Comparison of ENCODE assay signal across 30 cellular contexts in genomic region chr12:86772688-86773087, GRCh38.
A peak's percentile ranks its signal among the peaks of the same experiment; 100 is the strongest.
DNase-seq lines count a peak whose midpoint lies in the region; ATAC-seq and TF ChIP-seq lines count a peak whose summit lies in the region.
"Had no signal": no experiment of that assay in that cellular context is flagged by ENCODE, and none has a peak within 500 bp of the region (broad histone marks: within the 10 kb centered on the region; RNA-seq: fewer than 3 reads in every experiment).

No MANE protein-coding gene starts in this region.

- H3K9me3 ChIP-seq in HCT116 (ENCODE audit: control insufficient read depth in 1 of 2, insufficient read depth in 1 of 2, low read depth in 1 of 2, low read length in 2 of 2): no peaks in the 10 kb centered on the region
- H3K9me3 ChIP-seq: BLaER1 treated with 17β-estradiol and CSF1 and Interleukin-3, amounts not matched to agents 10 nM and 100 nM; upper lobe of right lung had no signal

- peaks cover 2% of the 10 kb centered on the region for H3K9me3 Mint-ChIP-seq in activated naive CD4-positive, alpha-beta T cell treated with anti-CD3 and anti-CD28 coated beads, Interleukin-2, amount 10 ng/mL, durations not matched to agents 7 days and 5 days
- H3K9me3 Mint-ChIP-seq: dendritic cell treated with granulocyte-macrophage colony-stimulating factor and Interleukin-4, amounts not matched to agents 40 ng/mL and 50 ng/mL, for 4 days had no signal

- DNase-seq in HCT116 (ENCODE audit: low read depth, low spot score): no peak
- DNase-seq in RKO (ENCODE audit: low spot score): peak; percentile 54
- DNase-seq in epithelial cell of esophagus (ENCODE audit: low read depth): peak; percentile 79
- DNase-seq in renal cortical epithelial cell (ENCODE audit: low read depth): peak; percentile 51
- no peak for DNase-seq in SKM-1 (lab: John Stamatoyannopoulos, UW; ENCODE audit: unreplicated experiment)
- DNase-seq in activated naive CD4-positive, alpha-beta T cell treated with anti-CD3 and anti-CD28 coated beads, Interleukin-2, amount 10 ng/mL, durations not matched to agents 7 days and 5 days: no peak
- DNase-seq: activated CD4-positive, alpha-beta T cell treated with anti-CD3 and anti-CD28 coated beads, Interleukin-2, amount 50 U/mL, for 1 hour; activated CD8-positive, alpha-beta memory T cell treated with anti-CD3 and anti-CD28 coated beads, Interleukin-2, amount 10 ng/mL, durations not matched to agents 7 days and 5 days; activated naive CD4-positive, alpha-beta T cell; activated T-cell treated with anti-CD3 and anti-CD28 coated beads, Interleukin-2, amount 50 U/mL, for 48 hours; amniotic stem cell; hippocampal formation; Karpas-422; left lung; midbrain; NCI-H1048; NCI-H1694; NCI-H2171 treated with DMSO at 0.1 percent for 48 hours; NCI-H524; NK-92 treated with Interleukin-12 subunit alpha and Interleukin-12 subunit beta, amount 100 ng/mL, for 24 hours; retina; SIG-M5; stimulated activated CD4-positive, alpha-beta T cell treated with anti-CD3 and anti-CD28 coated beads, Interleukin-4, amount 100 ng/mL, for 1 hour; substantia nigra; upper lobe of right lung had no signal

- RAD21 ChIA-PET in HCT116 (lab: Charles Lee; ENCODE audit: low non-redundant PET in 1 of 2, low total read pairs in 2 of 2, uncharacterized antibody in 2 of 2, unreplicated experiment in 2 of 2): no interaction called here

- H3K27me3 ChIP-seq in HCT116 (ENCODE audit: insufficient read depth, low read length): no peaks in the 10 kb centered on the region
- H3K27me3 ChIP-seq: BLaER1 treated with 17β-estradiol and CSF1 and Interleukin-3, amounts not matched to agents 10 nM and 100 nM; left lung; upper lobe of right lung had no signal

- no peaks in the 10 kb centered on the region for H4K20me1 ChIP-seq in HCT116 (ENCODE audit: insufficient read depth)
- H4K20me1 ChIP-seq: BLaER1 treated with 17β-estradiol and CSF1 and Interleukin-3, amounts not matched to agents 10 nM and 100 nM had no signal

- no peak overlapping the region for H3K9ac ChIP-seq in HCT116 (ENCODE audit: low read length)
- H3K9ac ChIP-seq: BLaER1 treated with 17β-estradiol and CSF1 and Interleukin-3, amounts not matched to agents 10 nM and 100 nM had no signal

- no peaks in the 10 kb centered on the region for H3K4me1 Mint-ChIP-seq in activated naive CD4-positive, alpha-beta T cell treated with anti-CD3 and anti-CD28 coated beads, Interleukin-2, amount 10 ng/mL, durations not matched to agents 7 days and 5 days
- H3K4me1 Mint-ChIP-seq: activated CD8-positive, alpha-beta memory T cell treated with anti-CD3 and anti-CD28 coated beads, Interleukin-2, amount 10 ng/mL, durations not matched to agents 7 days and 5 days had no signal

- H3K36me3 ChIP-seq in HCT116 (ENCODE audit: control insufficient read depth in 1 of 2, insufficient read depth in 2 of 2, low read length in 2 of 2): no peaks in the 10 kb centered on the region
- H3K36me3 ChIP-seq: BLaER1 treated with 17β-estradiol and CSF1 and Interleukin-3, amounts not matched to agents 10 nM and 100 nM; left lung; upper lobe of right lung had no signal

- CTCF ChIA-PET in HCT116 (lab: Charles Lee): no interaction called here
- CTCF ChIA-PET in activated naive CD4-positive, alpha-beta T cell treated with anti-CD3 and anti-CD28 coated beads, Interleukin-2, amount 10 ng/mL, durations not matched to agents 7 days and 5 days (lab: Charles Lee): no interaction called here

- no TSS peak for BruUV-seq in HCT116 (replicated peaks; lab: Mats Ljungman, UMichigan)

- H3K27ac ChIP-seq in HCT116 (ENCODE audit: low read depth, low read length): no peak overlapping the region
- H3K27ac ChIP-seq: BLaER1 treated with 17β-estradiol and CSF1 and Interleukin-3, amounts not matched to agents 10 nM and 100 nM; left lung; upper lobe of right lung had no signal

- no peaks in the 10 kb centered on the region for H3K27me3 Mint-ChIP-seq in activated naive CD4-positive, alpha-beta T cell treated with anti-CD3 and anti-CD28 coated beads, Interleukin-2, amount 10 ng/mL, durations not matched to agents 7 days and 5 days
- H3K27me3 Mint-ChIP-seq: activated CD8-positive, alpha-beta memory T cell treated with anti-CD3 and anti-CD28 coated beads, Interleukin-2, amount 10 ng/mL, durations not matched to agents 7 days and 5 days; dendritic cell treated with granulocyte-macrophage colony-stimulating factor and Interleukin-4, amounts not matched to agents 40 ng/mL and 50 ng/mL, for 4 days; natural killer cell treated with Interleukin-12 subunit alpha and Interleukin-12 subunit beta and Interleukin-15 and Interleukin-18, amount 100 ng/mL, for 72 hours had no signal

- no peak overlapping the region for H3K27ac Mint-ChIP-seq in activated naive CD4-positive, alpha-beta T cell treated with anti-CD3 and anti-CD28 coated beads, Interleukin-2, amount 10 ng/mL, durations not matched to agents 7 days and 5 days
- H3K27ac Mint-ChIP-seq: activated CD8-positive, alpha-beta memory T cell treated with anti-CD3 and anti-CD28 coated beads, Interleukin-2, amount 10 ng/mL, durations not matched to agents 7 days and 5 days; dendritic cell treated with granulocyte-macrophage colony-stimulating factor and Interleukin-4, amounts not matched to agents 40 ng/mL and 50 ng/mL, for 4 days; natural killer cell treated with Interleukin-12 subunit alpha and Interleukin-12 subunit beta and Interleukin-15 and Interleukin-18, amount 100 ng/mL, for 72 hours; WTC11 had no signal

- TF ChIP-seq CTCF in HCT116 (IDR thresholded peaks at IDR 0.05 in 2 of 3, conservative IDR thresholded peaks at IDR 0.05 in 1 of 3; ENCODE audit: borderline replicate concordance in 1 of 3, insufficient read depth in 1 of 3, low read depth in 2 of 3, low read length in 2 of 3): no peak
- TF ChIP-seq CTCF in epithelial cell of esophagus (IDR thresholded peaks at IDR 0.05; ENCODE audit: insufficient read depth, low read depth, low read length, missing control alignments): no peak

- intact Hi-C loops in HCT116 (cut with micrococcal nuclease): no loop called here

- TF ChIP-seq RAD21 in HCT116 (IDR thresholded peaks at IDR 0.05; ENCODE audit: low read depth): no peak

- ATAC-seq in HCT116: no peak
- ATAC-seq in GM21528 (IDR thresholded peaks at IDR 0.05; ENCODE audit: low FRiP score, unreplicated experiment): no peak
- ATAC-seq: activated CD8-positive, alpha-beta memory T cell treated with anti-CD3 and anti-CD28 coated beads, Interleukin-2, amount 10 ng/mL, durations not matched to agents 7 days and 5 days; left lung; natural killer cell treated with Interleukin-12 subunit alpha and Interleukin-12 subunit beta and Interleukin-15 and Interleukin-18, amount 100 ng/mL, for 72 hours; upper lobe of right lung; WTC11 had no signal

- POLR2A ChIA-PET in HCT116 (lab: Charles Lee): no interaction called here

- H2AFZ ChIP-seq in HCT116 (ENCODE audit: low read depth, low read length, poor library complexity, severe bottlenecking): peak overlapping the region; percentile 31

- H3K9me2 ChIP-seq in HCT116 (ENCODE audit: insufficient read depth): no peaks in the 10 kb centered on the region

- no peak overlapping the region for H3K4me3 Mint-ChIP-seq in activated naive CD4-positive, alpha-beta T cell treated with anti-CD3 and anti-CD28 coated beads, Interleukin-2, amount 10 ng/mL, durations not matched to agents 7 days and 5 days
- H3K4me3 Mint-ChIP-seq: activated CD8-positive, alpha-beta memory T cell treated with anti-CD3 and anti-CD28 coated beads, Interleukin-2, amount 10 ng/mL, durations not matched to agents 7 days and 5 days; dendritic cell treated with granulocyte-macrophage colony-stimulating factor and Interleukin-4, amounts not matched to agents 40 ng/mL and 50 ng/mL, for 4 days; natural killer cell treated with Interleukin-12 subunit alpha and Interleukin-12 subunit beta and Interleukin-15 and Interleukin-18, amount 100 ng/mL, for 72 hours; WTC11 had no signal

- H3K79me2 ChIP-seq in HCT116 (ENCODE audit: insufficient read depth, low read length): no peaks in the 10 kb centered on the region

- H3K4me3 ChIP-seq in HCT116 (replicated peaks in 1 of 2; ENCODE audit: low read depth in 1 of 2, low read length in 2 of 2) (no peak overlapping the region), epithelial cell of esophagus (ENCODE audit: low read length) (no peak overlapping the region)
- H3K4me3 ChIP-seq: BLaER1 treated with 17β-estradiol and CSF1 and Interleukin-3, amounts not matched to agents 10 nM and 100 nM; left lung; upper lobe of right lung had no signal

- TF ChIP-seq POLR2A in HCT116 (IDR thresholded peaks at IDR 0.05; ENCODE audit: borderline replicate concordance, extremely low read depth, insufficient read depth, insufficient read length): no peak

- no peak overlapping the region for H3K4me2 ChIP-seq in HCT116 (ENCODE audit: low read length)
- H3K4me2 ChIP-seq: BLaER1 treated with 17β-estradiol and CSF1 and Interleukin-3, amounts not matched to agents 10 nM and 100 nM had no signal

- no peaks in the 10 kb centered on the region for H3K36me3 Mint-ChIP-seq in activated naive CD4-positive, alpha-beta T cell treated with anti-CD3 and anti-CD28 coated beads, Interleukin-2, amount 10 ng/mL, durations not matched to agents 7 days and 5 days
- H3K36me3 Mint-ChIP-seq: activated CD8-positive, alpha-beta memory T cell treated with anti-CD3 and anti-CD28 coated beads, Interleukin-2, amount 10 ng/mL, durations not matched to agents 7 days and 5 days; natural killer cell treated with Interleukin-12 subunit alpha and Interleukin-12 subunit beta and Interleukin-15 and Interleukin-18, amount 100 ng/mL, for 72 hours; WTC11 had no signal

- peaks cover 0 to 5% of the 10 kb centered on the region in 2 experiments; a peak in 2 of 4 replicates for H3K4me1 ChIP-seq in HCT116 (ENCODE audit: control insufficient read depth in 1 of 2, insufficient read depth in 2 of 2, low read length in 2 of 2)
- H3K4me1 ChIP-seq: BLaER1 treated with 17β-estradiol and CSF1 and Interleukin-3, amounts not matched to agents 10 nM and 100 nM; left lung; upper lobe of right lung had no signal

TF ChIP-seq in HCT116, 20 proteins besides CTCF, POLR2A, EP300 and RAD21 (continues in another document):
- TF ChIP-seq SP1 (IDR thresholded peaks at IDR 0.05; ENCODE audit: low read depth) (no peak), MAX (IDR thresholded peaks at IDR 0.05) (no peak), SIN3A (IDR thresholded peaks at IDR 0.05; ENCODE audit: low read depth) (no peak), JUND (IDR thresholded peaks at IDR 0.05) (no peak), ELF1 (IDR thresholded peaks at IDR 0.05; ENCODE audit: borderline replicate concordance, low read depth) (no peak), CEBPB (IDR thresholded peaks at IDR 0.05; ENCODE audit: low read depth) (no peak), FOSL1 (IDR thresholded peaks at IDR 0.05; ENCODE audit: low read depth) (no peak), EZH2phosphoT487 (IDR thresholded peaks at IDR 0.05; ENCODE audit: borderline replicate concordance) (no peak), YY1 (IDR thresholded peaks at IDR 0.05; ENCODE audit: extremely low read depth, insufficient replicate concordance, low read depth, low read length) (no peak)

Comparison
In these comparisons a context has a peak if more than half of its experiments do, and no peak if none do; other contexts are left out.
1. DNase-seq: peak in RKO (single experiment), epithelial cell of esophagus (single experiment) and renal cortical epithelial cell (single experiment); none in HCT116 (single experiment), SKM-1 (single experiment) and activated naive CD4-positive, alpha-beta T cell treated with anti-CD3 and anti-CD28 coated beads, Interleukin-2, amount 10 ng/mL, durations not matched to agents 7 days and 5 days (single experiment).